Comparison of ENCODE assay signal across 9 cellular contexts in the genomic region with DNA sequence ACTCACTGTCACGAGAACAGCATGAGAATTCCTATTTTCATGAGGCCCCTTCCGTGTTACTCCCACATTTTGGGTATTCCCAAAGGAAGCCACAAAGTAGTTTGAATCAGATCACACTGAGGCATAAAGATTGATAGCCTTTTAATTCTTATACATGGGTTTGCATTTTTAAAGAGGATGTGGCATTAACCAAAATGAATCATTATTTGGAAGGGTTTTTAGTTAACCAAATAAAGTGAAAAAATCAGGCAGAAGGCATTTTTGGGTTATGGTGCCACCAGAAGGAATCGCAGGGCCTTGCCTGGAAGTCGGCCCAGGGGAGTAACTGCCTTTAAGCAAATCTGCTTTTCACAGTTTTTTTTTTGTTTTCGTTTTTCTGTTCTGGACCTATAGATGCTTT. TPM values are rescaled to one million over a fixed set of nuclear protein-coding genes. Genes with fewer than 3 reads are reported as not detected.
A peak's percentile ranks its signal among the peaks of the same experiment; 100 is the strongest.
DNase-seq lines count a peak whose midpoint lies in the region; ATAC-seq and TF ChIP-seq lines count a peak whose summit lies in the region.
"Had no signal": no experiment of that assay in that cellular context is flagged by ENCODE, and none has a peak within 500 bp of the region (broad histone marks: within the 10 kb centered on the region; RNA-seq: fewer than 3 reads in every experiment).

No MANE protein-coding gene starts in this region.

- H2BK12ac ChIP-seq in mesenchymal stem cell (ENCODE audit: low read length in 2 of 2): no peak overlapping the region

- no peak overlapping the region for H3K27ac ChIP-seq in mesenchymal stem cell (ENCODE audit: low read length, poor library complexity, severe bottlenecking)

- H3K9me3 ChIP-seq in mesenchymal stem cell (ENCODE audit: control insufficient read depth, low read length): no peaks in the 10 kb centered on the region

- no peak overlapping the region for H3K14ac ChIP-seq in mesenchymal stem cell (ENCODE audit: low read length in 2 of 2)

- TF ChIP-seq CTCF in HFF-Myc (IDR thresholded peaks at IDR 0.05; ENCODE audit: low read depth, low read length, missing control alignments) (no peak), astrocyte of the cerebellum (IDR thresholded peaks at IDR 0.05; ENCODE audit: low read depth, low read length, missing control alignments) (no peak)

- peaks cover 7% of the 10 kb centered on the region in 2 experiments for H3K36me3 ChIP-seq in mesenchymal stem cell (ENCODE audit: control insufficient read depth in 1 of 2, insufficient read depth in 2 of 2, low read depth in 1 of 2, low read length in 2 of 2)

- no peaks in the 10 kb centered on the region for H3K27me3 ChIP-seq in mesenchymal stem cell (ENCODE audit: control insufficient read depth in 1 of 2, insufficient read depth in 1 of 2, low read length in 2 of 2)

- no peak overlapping the region for H2AK5ac ChIP-seq in mesenchymal stem cell (ENCODE audit: low read length, severe bottlenecking)

- no peak overlapping the region for H3K4ac ChIP-seq in mesenchymal stem cell (ENCODE audit: low read depth in 1 of 2, low read length in 2 of 2)

- no peak overlapping the region for H2BK15ac ChIP-seq in mesenchymal stem cell (ENCODE audit: low read depth, poor library complexity, severe bottlenecking)

- peak overlapping the region; percentile 83 for H3K9ac ChIP-seq in mesenchymal stem cell (ENCODE audit: low read length)

- no peak overlapping the region for H3K4me3 ChIP-seq in HFF-Myc (replicated peaks; ENCODE audit: low read depth, low read length)
- H3K4me3 ChIP-seq in astrocyte of the cerebellum (ENCODE audit: low read depth, low read length): no peak overlapping the region
- H3K4me3 ChIP-seq in mesenchymal stem cell (ENCODE audit: insufficient read depth in 1 of 2, low read depth in 1 of 2, low read length in 2 of 2): peak overlapping the region in 1 of 2 experiments; percentile 43

- DNase-seq in AG08395 (ENCODE audit: low spot score): peak; percentile 63
- DNase-seq in HFF-Myc (ENCODE audit: extremely low read depth, low read depth): peak; percentile 14
- peak; percentile 42 for DNase-seq in astrocyte of the cerebellum (ENCODE audit: low read depth)
- DNase-seq in mesenchymal stem cell: no peak
- no peak for DNase-seq in NCI-H510A treated with DMSO at 0.1 percent for 48 hours (lab: John Stamatoyannopoulos, UW)
- DNase-seq in midbrain (lab: John Stamatoyannopoulos, UW): no peak
- DNase-seq in T1000 (lab: John Stamatoyannopoulos, UW): no peak
- DNase-seq: activated CD4-positive, CD25-positive, alpha-beta regulatory T cell treated with anti-CD3 and anti-CD28 coated beads, Interleukin-2, amount 50 U/mL, for 72 hours had no signal

- no peak overlapping the region for H4K8ac ChIP-seq in mesenchymal stem cell (ENCODE audit: low read length)

- H4K91ac ChIP-seq in mesenchymal stem cell (ENCODE audit: low read length): no peak overlapping the region

- H2BK5ac ChIP-seq in mesenchymal stem cell (ENCODE audit: low read depth, low read length, poor library complexity, severe bottlenecking): no peak overlapping the region

- H3K18ac ChIP-seq in mesenchymal stem cell (ENCODE audit: low read depth in 1 of 2, low read length in 2 of 2): no peak overlapping the region

- 88% methylated on average over 4 of the region's 5 CpGs for WGBS in mesenchymal stem cell

- in situ Hi-C loops in astrocyte of the cerebellum (cut with HindIII; ENCODE audit: low sequenced_read_pairs): no loop called here

- peaks cover 17% of the 10 kb centered on the region for H3K79me1 ChIP-seq in mesenchymal stem cell (replicated peaks; ENCODE audit: low read length, poor library complexity, severe bottlenecking)

- no peak overlapping the region for H2AFZ ChIP-seq in mesenchymal stem cell (ENCODE audit: low read depth, low read length)

- no peak overlapping the region for H3K23ac ChIP-seq in mesenchymal stem cell (ENCODE audit: low read length in 2 of 2)

- ATAC-seq in HG02610 (IDR thresholded peaks at IDR 0.05; ENCODE audit: unreplicated experiment): no peak

- no peak overlapping the region for H2BK120ac ChIP-seq in mesenchymal stem cell (ENCODE audit: low read depth, low read length)

- H3K4me1 ChIP-seq in mesenchymal stem cell (ENCODE audit: control insufficient read depth, insufficient read depth, low read depth, low read length): peaks cover 3% of the 10 kb centered on the region

- H3K4me2 ChIP-seq in mesenchymal stem cell (ENCODE audit: low read length, poor library complexity, severe bottlenecking): no peak overlapping the region

RNA-seq across cellular contexts. Expression of gene HSD17B12, which starts 55.4 kb away (rescaled TPM):
- 149 TPM for polyA plus RNA-seq in mesenchymal stem cell (2013, experiment 1 of 2)
- 152 TPM for polyA plus RNA-seq in mesenchymal stem cell (2013, experiment 2 of 2)

Comparison
In these comparisons a context has a peak if more than half of its experiments do, and no peak if none do; other contexts are left out.
1. DNase-seq: peak in AG08395 (single experiment), HFF-Myc (single experiment) and astrocyte of the cerebellum (single experiment); none in mesenchymal stem cell (single experiment), NCI-H510A treated with DMSO at 0.1 percent for 48 hours (single experiment), midbrain (single experiment) and T1000 (single experiment).